8 cellular contexts compared by ENCODE assay signal in genomic region chr21:44949161-44950015, GRCh38. TPM values are rescaled to one million over a fixed set of nuclear protein-coding genes. Genes with fewer than 3 reads are reported as not detected.
DNase-seq lines count a peak whose midpoint lies in the region; ATAC-seq and TF ChIP-seq lines count a peak whose summit lies in the region.

No MANE protein-coding gene starts in this region.

- no peaks in the 10 kb centered on the region for H3K4me1 ChIP-seq in effector memory CD4-positive, alpha-beta T cell (ENCODE audit: control insufficient read depth, insufficient read depth, low read length, poor library complexity, severe bottlenecking)
- no peaks in the 10 kb centered on the region for H3K4me1 ChIP-seq in mesendoderm (ENCODE audit: control insufficient read depth, low read depth, low read length)

- H3K79me2 ChIP-seq in mesendoderm (ENCODE audit: control insufficient read depth, insufficient read depth, low read length): peaks cover 42% of the 10 kb centered on the region

- no peak overlapping the region for H2BK15ac ChIP-seq in mesendoderm (replicated peaks; ENCODE audit: low read depth)

- H3K9me3 ChIP-seq in effector memory CD4-positive, alpha-beta T cell (ENCODE audit: control insufficient read depth, low read length): no peaks in the 10 kb centered on the region

- no peak overlapping the region for H3K4ac ChIP-seq in mesendoderm (ENCODE audit: low read depth, low read length)

- H3K56ac ChIP-seq in mesendoderm (ENCODE audit: low read length): no peak overlapping the region

- peak; percentile 92 for ATAC-seq in activated CD8-positive, alpha-beta T cell treated with anti-CD3 and anti-CD28 coated beads, Interleukin-2, amount 10 ng/mL, durations not matched to agents 7 days and 5 days
- ATAC-seq in GM19328 (IDR thresholded peaks at IDR 0.05; ENCODE audit: unreplicated experiment): no peak

- H4K5ac ChIP-seq in mesendoderm (ENCODE audit: low read length): no peak overlapping the region

- H2BK120ac ChIP-seq in mesendoderm (ENCODE audit: low read depth, low read length): no peak overlapping the region

- in situ Hi-C loops in GM13977 (cut with MboI; ENCODE audit: low pct_unique_long_range_greater_than_20kb, low sequenced_read_pairs, unreplicated experiment): loop anchor here (5.0 to 25.0 kb wide), 2 partner anchors 188 to 437 kb away; no protein-coding TSS in a partner anchor

- no peak overlapping the region for H3K27ac ChIP-seq in effector memory CD4-positive, alpha-beta T cell (ENCODE audit: insufficient read depth, low read length, poor library complexity, severe bottlenecking)
- H3K27ac ChIP-seq in mesendoderm (ENCODE audit: low read depth, low read length): no peak overlapping the region

- CTCF ChIA-PET in activated CD8-positive, alpha-beta T cell treated with anti-CD3 and anti-CD28 coated beads, Interleukin-2, amount 10 ng/mL, durations not matched to agents 7 days and 5 days (lab: Charles Lee): interaction anchor here (0.6 to 14.2 kb wide), 15 partner anchors 9 to 335 kb away, joined by 3 to 187 read pairs (median 4); partner anchors contain the start of gene SLX9

- TF ChIP-seq CTCF in GM13977 (IDR thresholded peaks at IDR 0.05; ENCODE audit: extremely low read depth, insufficient read depth, missing control alignments): peak; percentile 96

- peak; percentile 87 for DNase-seq in AG08396 (ENCODE audit: low spot score)
- DNase-seq in GM13977 (ENCODE audit: low spot score): peak; percentile 91
- peak; percentile 73 for DNase-seq in NCI-H2196 (lab: John Stamatoyannopoulos, UW; ENCODE audit: unreplicated experiment)
- peak; percentile 87 for DNase-seq in activated CD8-positive, alpha-beta T cell treated with anti-CD3 and anti-CD28 coated beads, Interleukin-2, amount 10 ng/mL, durations not matched to agents 7 days and 5 days
- peak; percentile 61 to 76 (median 68) for DNase-seq in effector memory CD4-positive, alpha-beta T cell
- peak; percentile 83 for DNase-seq in mesendoderm
- peak; percentile 92 for DNase-seq in stimulated activated CD8-positive, alpha-beta memory T cell treated with anti-CD3 and anti-CD28 coated beads, Interleukin-4, amount 100 ng/mL, for 48 hours

- no peak overlapping the region for H3K4me3 ChIP-seq in effector memory CD4-positive, alpha-beta T cell (ENCODE audit: insufficient read depth, low read depth, low read length, poor library complexity, severe bottlenecking)
- H3K4me3 ChIP-seq in mesendoderm (ENCODE audit: low read length): no peak overlapping the region

- H3K4me1 Mint-ChIP-seq in activated CD8-positive, alpha-beta T cell treated with anti-CD3 and anti-CD28 coated beads, Interleukin-2, amount 10 ng/mL, durations not matched to agents 7 days and 5 days (ENCODE audit: low read depth): peaks cover 9% of the 10 kb centered on the region

- no peak overlapping the region for H3K27ac Mint-ChIP-seq in activated CD8-positive, alpha-beta T cell treated with anti-CD3 and anti-CD28 coated beads, Interleukin-2, amount 10 ng/mL, durations not matched to agents 7 days and 5 days

- H3K9me3 Mint-ChIP-seq in activated CD8-positive, alpha-beta T cell treated with anti-CD3 and anti-CD28 coated beads, Interleukin-2, amount 10 ng/mL, durations not matched to agents 7 days and 5 days (ENCODE audit: insufficient read depth): no peaks in the 10 kb centered on the region

- no peak overlapping the region for H2AK5ac ChIP-seq in mesendoderm (ENCODE audit: low read length)

- H3K36me3 ChIP-seq in effector memory CD4-positive, alpha-beta T cell (ENCODE audit: control insufficient read depth, insufficient read depth, low read length): peaks cover 31% of the 10 kb centered on the region
- H3K36me3 ChIP-seq in mesendoderm (ENCODE audit: control insufficient read depth, insufficient read depth, low read length): peaks cover 8% of the 10 kb centered on the region

- H3K18ac ChIP-seq in mesendoderm (ENCODE audit: low read length): no peak overlapping the region

- no peak overlapping the region for H4K8ac ChIP-seq in mesendoderm (ENCODE audit: low read depth, low read length)

- no peak overlapping the region for H3K4me2 ChIP-seq in mesendoderm (ENCODE audit: low read length)

- no peak overlapping the region for H3K4me3 Mint-ChIP-seq in activated CD8-positive, alpha-beta T cell treated with anti-CD3 and anti-CD28 coated beads, Interleukin-2, amount 10 ng/mL, durations not matched to agents 7 days and 5 days

- POLR2A ChIA-PET in activated CD8-positive, alpha-beta T cell treated with anti-CD3 and anti-CD28 coated beads, Interleukin-2, amount 10 ng/mL, durations not matched to agents 7 days and 5 days (lab: Charles Lee): interaction anchor here (0.6 to 1.2 kb wide), 2 partner anchors 14 to 180 kb away, joined by 3 to 4 read pairs; no protein-coding TSS in a partner anchor

- peaks cover 27% of the 10 kb centered on the region for H3K36me3 Mint-ChIP-seq in activated CD8-positive, alpha-beta T cell treated with anti-CD3 and anti-CD28 coated beads, Interleukin-2, amount 10 ng/mL, durations not matched to agents 7 days and 5 days (ENCODE audit: low read depth)

- no peaks in the 10 kb centered on the region for H3K27me3 Mint-ChIP-seq in activated CD8-positive, alpha-beta T cell treated with anti-CD3 and anti-CD28 coated beads, Interleukin-2, amount 10 ng/mL, durations not matched to agents 7 days and 5 days (ENCODE audit: low read depth)

- no peak overlapping the region for H3K9ac ChIP-seq in mesendoderm (ENCODE audit: low read length)

- H3K27me3 ChIP-seq in effector memory CD4-positive, alpha-beta T cell (replicated peaks; ENCODE audit: control insufficient read depth, insufficient read depth, low read length, poor library complexity, severe bottlenecking): no peaks in the 10 kb centered on the region
- H3K27me3 ChIP-seq in mesendoderm (ENCODE audit: insufficient read depth, low read length, poor library complexity): no peaks in the 10 kb centered on the region

- no CpG with 5 or more reads among the region's 39 CpGs for WGBS in mesendoderm (ENCODE audit: extremely low coverage, insufficient coverage, low lambda C conversion rate)

- no peak overlapping the region for H2BK5ac ChIP-seq in mesendoderm (ENCODE audit: low read length)

- H3K23ac ChIP-seq in mesendoderm (ENCODE audit: low read length): no peak overlapping the region

- H3K79me1 ChIP-seq in mesendoderm (ENCODE audit: low read length): peaks cover 21% of the 10 kb centered on the region

RNA-seq across cellular contexts. Expression of gene SLX9, which starts 9.6 kb away (rescaled TPM):
- 10 to 100 TPM; 56.6 to 60.4 TPM for total RNA-seq in activated CD8-positive, alpha-beta T cell treated with anti-CD3 and anti-CD28 coated beads, Interleukin-2, amount 10 ng/mL, durations not matched to agents 7 days and 5 days
- polyA plus RNA-seq in mesendoderm (2013, experiment 1 of 2): 45.5 TPM
- polyA plus RNA-seq in mesendoderm (2013, experiment 2 of 2): 43.5 TPM

RNA-seq across cellular contexts. Expression of gene ITGB2, which starts 28.7 kb away (rescaled TPM):
- 100 to 1,000 TPM; 503 to 530 TPM for total RNA-seq in activated CD8-positive, alpha-beta T cell treated with anti-CD3 and anti-CD28 coated beads, Interleukin-2, amount 10 ng/mL, durations not matched to agents 7 days and 5 days
- polyA plus RNA-seq in mesendoderm (2013, experiment 1 of 2): 1.0 TPM
- polyA plus RNA-seq in mesendoderm (2013, experiment 2 of 2): 1.1 TPM
